In genomic region chr5:27475063-27475462, GRCh38 we compare ENCODE assay signal across 31 cellular contexts.
DNase-seq lines count a peak whose midpoint lies in the region; ATAC-seq and TF ChIP-seq lines count a peak whose summit lies in the region.
"Had no signal": no experiment of that assay in that cellular context is flagged by ENCODE, and none has a peak within 500 bp of the region (broad histone marks: within the 10 kb centered on the region; RNA-seq: fewer than 3 reads in every experiment).

No MANE protein-coding gene starts in this region.

- H3K9me3 Mint-ChIP-seq in type B pancreatic cell (peaks cover 7% of the 10 kb centered on the region), Calu3 (ENCODE audit: low read depth, unreplicated experiment) (peaks cover 3% of the 10 kb centered on the region)

- TF ChIP-seq CTCF in WI38 (IDR thresholded peaks at IDR 0.05; ENCODE audit: low read depth, low read length), result no peak
- TF ChIP-seq CTCF in type B pancreatic cell (conservative IDR thresholded peaks at IDR 0.05), result no peak
- TF ChIP-seq CTCF in Calu3 (IDR thresholded peaks at IDR 0.05; ENCODE audit: unreplicated experiment), result no peak

- no TSS peak for BruUV-seq in Calu3 (replicated peaks; lab: Mats Ljungman, UMichigan)

- DNase-seq in NCI-H82 (lab: John Stamatoyannopoulos, UW) (peak; percentile 0), NCI-H82 treated with DMSO at 0.1 percent for 48 hours (lab: John Stamatoyannopoulos, UW; ENCODE audit: unreplicated experiment) (no peak), type B pancreatic cell (ENCODE audit: extremely low spot score, unreplicated experiment) (no peak), Calu3 (no peak), T-helper 17 cell (no peak)
- DNase-seq: activated B cell treated with CpG ODN at 0.5 μM for 24 hours; activated CD4-positive, alpha-beta T cell treated with anti-CD3 and anti-CD28 coated beads, Interleukin-2, amount 10 ng/mL, durations not matched to agents 7 days and 5 days; activated gamma-delta T cell treated with Interleukin-2 at 50 U/mL for 16 hours; activated naive CD8-positive, alpha-beta T cell treated with anti-CD3 and anti-CD28 coated beads, Interleukin-2, amount 10 ng/mL, durations not matched to agents 7 days and 5 days; activated T-cell treated with anti-CD3 and anti-CD28 coated beads, Interleukin-2, amount 50 U/mL, for 1 hour; Caco-2; DND-41; foreskin fibroblast; heart left ventricle; IMR-90; NCI-H1417 treated with DMSO at 0.1 percent for 48 hours; NCI-H2081; NCI-H2227 treated with DMSO at 0.1 percent for 48 hours; NCI-H526 treated with DMSO at 0.1 percent for 48 hours; stimulated activated CD4-positive, alpha-beta T cell treated with anti-CD3 and anti-CD28 coated beads, Interleukin-15, amount 100 ng/mL, for 24 hours; trophoblast cell had no signal

- CTCF ChIA-PET in Calu3 (lab: Charles Lee), result no interaction called here

- H3K9me3 ChIP-seq in T-helper 17 cell (ENCODE audit: control insufficient read depth, low read length, poor library complexity, severe bottlenecking), result peaks cover 3% of the 10 kb centered on the region
- H3K9me3 ChIP-seq: SJSA1 had no signal

- H3K36me3 Mint-ChIP-seq in type B pancreatic cell (peaks cover 36% of the 10 kb centered on the region), Calu3 (ENCODE audit: insufficient read depth, unreplicated experiment) (no peaks in the 10 kb centered on the region), T-helper 17 cell (ENCODE audit: low read depth) (no peaks in the 10 kb centered on the region)
- H3K36me3 Mint-ChIP-seq: activated naive CD8-positive, alpha-beta T cell treated with anti-CD3 and anti-CD28 coated beads, Interleukin-2, amount 10 ng/mL, durations not matched to agents 7 days and 5 days; CD14-positive monocyte; stimulated activated effector memory CD8-positive, alpha-beta T cell treated with anti-CD3 and anti-CD28 coated beads, Interleukin-12 subunit alpha, Interleukin-12 subunit beta, amount 100 ng/mL, for 72 hours had no signal

- peak overlapping the region; percentile 92 for H3K4me3 ChIP-seq in WI38 (ENCODE audit: low read depth, low read length)
- H3K4me3 ChIP-seq in iPS-11a (ENCODE audit: low read depth, low read length), result peak overlapping the region; percentile 89
- H3K4me3 ChIP-seq: esophagus muscularis mucosa, heart left ventricle, lung, SJSA1 had no signal

- H3K4me3 Mint-ChIP-seq in type B pancreatic cell (peak overlapping the region; percentile 72), Calu3 (ENCODE audit: low read depth, unreplicated experiment) (no peak overlapping the region), T-helper 17 cell (no peak overlapping the region)
- H3K4me3 Mint-ChIP-seq: activated B cell treated with CpG ODN at 0.5 μM for 24 hours; activated CD4-positive, alpha-beta T cell treated with anti-CD3 and anti-CD28 coated beads, Interleukin-2, amount 10 ng/mL, durations not matched to agents 7 days and 5 days; activated naive CD8-positive, alpha-beta T cell treated with anti-CD3 and anti-CD28 coated beads, Interleukin-2, amount 10 ng/mL, durations not matched to agents 7 days and 5 days; CD14-positive monocyte; dendritic cell treated with granulocyte-macrophage colony-stimulating factor and Interleukin-4, amounts not matched to agents 40 ng/mL and 50 ng/mL, for 4 days; nephron; stimulated activated effector memory CD8-positive, alpha-beta T cell treated with anti-CD3 and anti-CD28 coated beads, Interleukin-12 subunit alpha, Interleukin-12 subunit beta, amount 100 ng/mL, for 72 hours had no signal

- intact Hi-C loops in Calu3 (cut with micrococcal nuclease; ENCODE audit: unreplicated experiment), result no loop called here

- no peaks in the 10 kb centered on the region for H3K27me3 Mint-ChIP-seq in type B pancreatic cell
- no peaks in the 10 kb centered on the region for H3K27me3 Mint-ChIP-seq in Calu3 (ENCODE audit: unreplicated experiment)
- H3K27me3 Mint-ChIP-seq in T-helper 17 cell, result no peaks in the 10 kb centered on the region
- H3K27me3 Mint-ChIP-seq: activated B cell treated with CpG ODN at 0.5 μM for 24 hours; activated CD4-positive, alpha-beta T cell treated with anti-CD3 and anti-CD28 coated beads, Interleukin-2, amount 10 ng/mL, durations not matched to agents 7 days and 5 days; activated naive CD8-positive, alpha-beta T cell treated with anti-CD3 and anti-CD28 coated beads, Interleukin-2, amount 10 ng/mL, durations not matched to agents 7 days and 5 days; dendritic cell treated with granulocyte-macrophage colony-stimulating factor and Interleukin-4, amounts not matched to agents 40 ng/mL and 50 ng/mL, for 4 days had no signal

- ATAC-seq in HG02678 (IDR thresholded peaks at IDR 0.05; ENCODE audit: unreplicated experiment) (no peak), T-helper 17 cell (no peak)
- ATAC-seq: heart left ventricle; stimulated activated effector memory CD8-positive, alpha-beta T cell treated with anti-CD3 and anti-CD28 coated beads, Interleukin-12 subunit alpha, Interleukin-12 subunit beta, amount 100 ng/mL, for 72 hours had no signal

- H3K4me1 Mint-ChIP-seq in type B pancreatic cell (ENCODE audit: unreplicated experiment), result peaks cover 8% of the 10 kb centered on the region
- no peaks in the 10 kb centered on the region for H3K4me1 Mint-ChIP-seq in Calu3 (ENCODE audit: low read depth, unreplicated experiment)
- H3K4me1 Mint-ChIP-seq in T-helper 17 cell, result no peaks in the 10 kb centered on the region
- H3K4me1 Mint-ChIP-seq: activated B cell treated with CpG ODN at 0.5 μM for 24 hours; activated CD4-positive, alpha-beta T cell treated with anti-CD3 and anti-CD28 coated beads, Interleukin-2, amount 10 ng/mL, durations not matched to agents 7 days and 5 days; activated naive CD8-positive, alpha-beta T cell treated with anti-CD3 and anti-CD28 coated beads, Interleukin-2, amount 10 ng/mL, durations not matched to agents 7 days and 5 days; CD14-positive monocyte; stimulated activated effector memory CD8-positive, alpha-beta T cell treated with anti-CD3 and anti-CD28 coated beads, Interleukin-12 subunit alpha, Interleukin-12 subunit beta, amount 100 ng/mL, for 72 hours had no signal

- H3K27ac Mint-ChIP-seq in type B pancreatic cell (no peak overlapping the region), Calu3 (ENCODE audit: unreplicated experiment) (no peak overlapping the region), T-helper 17 cell (no peak overlapping the region)
- H3K27ac Mint-ChIP-seq: activated B cell treated with CpG ODN at 0.5 μM for 24 hours; activated CD4-positive, alpha-beta T cell treated with anti-CD3 and anti-CD28 coated beads, Interleukin-2, amount 10 ng/mL, durations not matched to agents 7 days and 5 days; activated naive CD8-positive, alpha-beta T cell treated with anti-CD3 and anti-CD28 coated beads, Interleukin-2, amount 10 ng/mL, durations not matched to agents 7 days and 5 days; CD14-positive monocyte; dendritic cell treated with granulocyte-macrophage colony-stimulating factor and Interleukin-4, amounts not matched to agents 40 ng/mL and 50 ng/mL, for 4 days; nephron; stimulated activated effector memory CD8-positive, alpha-beta T cell treated with anti-CD3 and anti-CD28 coated beads, Interleukin-12 subunit alpha, Interleukin-12 subunit beta, amount 100 ng/mL, for 72 hours had no signal
